ENCODE assay signal across 7 cellular contexts in the genomic region with DNA sequence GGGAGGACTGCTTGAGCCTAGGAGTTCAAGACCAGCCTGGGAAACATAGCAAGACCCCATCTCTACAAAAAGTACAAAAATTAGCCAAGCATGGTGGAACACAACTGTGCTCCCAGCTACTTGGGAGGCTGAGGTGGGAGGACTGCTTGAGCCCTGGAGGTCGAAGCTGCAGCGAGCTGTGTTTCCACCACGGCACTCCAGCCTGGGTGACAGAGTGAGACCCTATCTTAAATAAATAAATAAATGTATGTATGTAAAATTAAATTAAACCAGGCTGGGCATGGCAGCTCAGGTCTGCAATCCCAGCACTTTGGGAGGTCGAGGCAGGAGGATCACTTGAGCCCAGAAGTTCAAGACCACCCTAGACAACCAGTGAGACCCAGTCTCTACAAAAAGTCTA. TPM values are rescaled to one million over a fixed set of nuclear protein-coding genes. Genes with fewer than 3 reads are reported as not detected.
"Had no signal": no experiment of that assay in that cellular context is flagged by ENCODE, and none has a peak within 500 bp of the region (broad histone marks: within the 10 kb centered on the region; RNA-seq: fewer than 3 reads in every experiment).

No MANE protein-coding gene starts in this region.

RNA-seq across cellular contexts. Expression of a gene that starts 28.3 kb away (rescaled TPM):
- total RNA-seq: GM23248, H4, H7 had no signal
- polyA plus RNA-seq: GM23248, IgD-negative memory B cell had no signal

RNA-seq across cellular contexts. Expression of a gene that starts 30.4 kb away (rescaled TPM):
- total RNA-seq: GM23248, H4, H7, HepG2, HFFc6, HT1080 had no signal
- polyA plus RNA-seq: HepG2 had no signal
